9 cellular contexts compared by ENCODE assay signal in genomic region chr1:210332719-210333398, GRCh38. TPM values are rescaled to one million over a fixed set of nuclear protein-coding genes. Genes with fewer than 3 reads are reported as not detected.
A peak's percentile ranks its signal among the peaks of the same experiment; 100 is the strongest.
DNase-seq lines count a peak whose midpoint lies in the region; ATAC-seq, FAIRE-seq and TF ChIP-seq lines count a peak whose summit lies in the region.
"Had no signal": no experiment of that assay in that cellular context is flagged by ENCODE, and none has a peak within 500 bp of the region (broad histone marks: within the 10 kb centered on the region; RNA-seq: fewer than 3 reads in every experiment).

No MANE protein-coding gene starts in this region.

- FAIRE-seq in bronchial epithelial cell (lab: Jason Lieb, UNC): peak; percentile 88
- FAIRE-seq: K562 had no signal

- peak; percentile 70 for DNase-seq in NCI-H69 (lab: John Stamatoyannopoulos, UW)
- DNase-seq in bronchial epithelial cell (ENCODE audit: low read depth): peak; percentile 90
- no peak for DNase-seq in aorta
- no peak for DNase-seq in NCI-H2171 treated with DMSO at 0.1 percent for 48 hours (lab: John Stamatoyannopoulos, UW)
- DNase-seq in NCI-H2171 (lab: John Stamatoyannopoulos, UW): no peak
- no peak for DNase-seq in 8988T

- intact Hi-C loops in aorta (cut with DNase I): no loop called here

- H3K27ac ChIP-seq in aorta (ENCODE audit: low read depth in 1 of 2, low read length in 2 of 2): no peak overlapping the region

- ATAC-seq in GM18519 (IDR thresholded peaks at IDR 0.05; ENCODE audit: low FRiP score, unreplicated experiment): peak; percentile 74
- peak; percentile 84 for ATAC-seq in HG02588 (IDR thresholded peaks at IDR 0.05; ENCODE audit: unreplicated experiment)
- no peak for ATAC-seq in aorta (ENCODE audit: low FRiP score)
- ATAC-seq: K562 had no signal

- no peaks in the 10 kb centered on the region for H3K36me3 ChIP-seq in bronchial epithelial cell (ENCODE audit: control insufficient read depth, insufficient read depth, low read length)
- H3K36me3 ChIP-seq in aorta (ENCODE audit: control insufficient read depth in 1 of 2, insufficient read depth in 2 of 2, low read length in 1 of 2): no peaks in the 10 kb centered on the region

- 89 to 92% methylated on average over 4 of the region's 4 CpGs for WGBS in aorta, 2 donors

- no peaks in the 10 kb centered on the region for H3K4me1 ChIP-seq in aorta (ENCODE audit: control insufficient read depth in 1 of 2, insufficient read depth in 2 of 2, low read length in 2 of 2)

- H3K27me3 ChIP-seq in bronchial epithelial cell (ENCODE audit: control insufficient read depth, insufficient read depth, low read length) (no peaks in the 10 kb centered on the region), aorta (ENCODE audit: control insufficient read depth in 1 of 2, insufficient read depth in 2 of 2, low read length in 1 of 2) (no peaks in the 10 kb centered on the region)

- no peaks in the 10 kb centered on the region for H3K9me3 ChIP-seq in aorta (ENCODE audit: control insufficient read depth, low read length)

- H3K4me3 ChIP-seq in bronchial epithelial cell (ENCODE audit: low read depth, low read length): no peak overlapping the region
- H3K4me3 ChIP-seq in aorta (ENCODE audit: low read length in 2 of 2): no peak overlapping the region
- H3K4me3 ChIP-seq: K562 had no signal

- TF ChIP-seq CTCF in bronchial epithelial cell (IDR thresholded peaks at IDR 0.05; ENCODE audit: insufficient read depth, low read length, severe bottlenecking): no peak

RNA-seq across cellular contexts. Expression of gene HHAT, which starts 4.2 kb away (rescaled TPM):
- total RNA-seq in bronchial epithelial cell (2.9 and 4.0 TPM in 2 replicates), aorta (1 to 10 TPM; 3.1 to 3.9 TPM)
- polyA plus RNA-seq in aorta: 1 to 10 TPM; 1.9 to 2.0 TPM

Comparison
In these comparisons a context has a peak if more than half of its experiments do, and no peak if none do; other contexts are left out.
1. DNase-seq: peak in NCI-H69 (single experiment) and bronchial epithelial cell (single experiment); none in aorta (0 of 2), NCI-H2171 treated with DMSO at 0.1 percent for 48 hours (single experiment), NCI-H2171 (single experiment) and 8988T (single experiment).